In genomic region chr1:155076371-155076770, GRCh38 we compare ENCODE assay signal across 20 cellular contexts. TPM values are rescaled to one million over a fixed set of nuclear protein-coding genes. Genes with fewer than 3 reads are reported as not detected.
"Had no signal": no experiment of that assay in that cellular context is flagged by ENCODE, and none has a peak within 500 bp of the region (broad histone marks: within the 10 kb centered on the region; RNA-seq: fewer than 3 reads in every experiment).

No MANE protein-coding gene starts in this region.

- H3K27ac Mint-ChIP-seq: activated naive CD4-positive, alpha-beta T cell treated with anti-CD3 and anti-CD28 coated beads, Interleukin-2, amount 50 U/mL, for 24 hours; stimulated activated naive B cell treated with anti-CD40 and anti-IgM and Interleukin-4, amounts not matched to agents 10 μg/mL and 1 μg/mL and 100 μg/mL, for 72 hours; T-helper 1 cell treated with Interleukin-12 subunit alpha and Interleukin-12 subunit beta and Interleukin-4 antibody, amounts not matched to agents 30 μg/mL and 1 μg/mL, for 36 hours had no signal

- H3K4me3 ChIP-seq: ascending aorta, breast epithelium, gastrocnemius medialis, heart left ventricle, pancreas, upper lobe of right lung had no signal

- ATAC-seq: esophagus mucosa; gastrocnemius medialis; heart left ventricle; left ventricle myocardium superior; pancreas; stimulated activated naive B cell treated with anti-CD40 and anti-IgM and Interleukin-4, amounts not matched to agents 10 μg/mL and 1 μg/mL and 100 μg/mL, for 72 hours; upper lobe of right lung had no signal

- H3K9me3 Mint-ChIP-seq: activated naive CD4-positive, alpha-beta T cell treated with anti-CD3 and anti-CD28 coated beads, Interleukin-2, amount 50 U/mL, for 24 hours; stimulated activated naive B cell treated with anti-CD40 and anti-IgM and Interleukin-4, amounts not matched to agents 10 μg/mL and 1 μg/mL and 100 μg/mL, for 72 hours; T-helper 1 cell treated with Interleukin-12 subunit alpha and Interleukin-12 subunit beta and Interleukin-4 antibody, amounts not matched to agents 30 μg/mL and 1 μg/mL, for 36 hours had no signal

- H3K36me3 ChIP-seq: ascending aorta, breast epithelium, gastrocnemius medialis, heart left ventricle, neutrophil, pancreas, upper lobe of right lung had no signal

- H3K36me3 Mint-ChIP-seq: activated naive CD4-positive, alpha-beta T cell treated with anti-CD3 and anti-CD28 coated beads, Interleukin-2, amount 50 U/mL, for 24 hours; stimulated activated naive B cell treated with anti-CD40 and anti-IgM and Interleukin-4, amounts not matched to agents 10 μg/mL and 1 μg/mL and 100 μg/mL, for 72 hours had no signal

- DNase-seq: activated CD4-positive, alpha-beta T cell treated with anti-CD3 and anti-CD28 coated beads, Interleukin-2, amount 50 U/mL, for 4 hours; activated CD4-positive, CD25-positive, alpha-beta regulatory T cell treated with anti-CD3 and anti-CD28 coated beads, Interleukin-2, amount 50 U/mL, for 72 hours; activated gamma-delta T cell; cerebellar nuclear complex; effector CD4-positive, alpha-beta T cell; gastrocnemius medialis; heart left ventricle; left ventricle myocardium superior; stimulated activated naive B cell treated with anti-CD40 and anti-IgM and Interleukin-4, amounts not matched to agents 10 μg/mL and 1 μg/mL and 100 μg/mL, for 72 hours; upper lobe of right lung had no signal

- H3K9me3 ChIP-seq: ascending aorta, breast epithelium, gastrocnemius medialis, heart left ventricle, neutrophil, pancreas, upper lobe of right lung had no signal

- H3K4me3 Mint-ChIP-seq: activated naive CD4-positive, alpha-beta T cell treated with anti-CD3 and anti-CD28 coated beads, Interleukin-2, amount 50 U/mL, for 24 hours; stimulated activated naive B cell treated with anti-CD40 and anti-IgM and Interleukin-4, amounts not matched to agents 10 μg/mL and 1 μg/mL and 100 μg/mL, for 72 hours; T-helper 1 cell treated with Interleukin-12 subunit alpha and Interleukin-12 subunit beta and Interleukin-4 antibody, amounts not matched to agents 30 μg/mL and 1 μg/mL, for 36 hours had no signal

- H3K27ac ChIP-seq: ascending aorta, gastrocnemius medialis, heart left ventricle, neutrophil, pancreas, upper lobe of right lung had no signal

RNA-seq across cellular contexts. Expression of gene DCST1, which starts 42.7 kb away (rescaled TPM):
- total RNA-seq: ascending aorta, heart left ventricle, left ventricle myocardium superior, myocyte, upper lobe of right lung had no signal
- polyA plus RNA-seq: adipose tissue, heart left ventricle, pancreas, thymus had no signal

RNA-seq across cellular contexts. Expression of gene DCST2, which starts 42.8 kb away (rescaled TPM):
- total RNA-seq: gastrocnemius medialis, myocyte had no signal
